Comparison of ENCODE assay signal across 1 cellular context in the genomic region with DNA sequence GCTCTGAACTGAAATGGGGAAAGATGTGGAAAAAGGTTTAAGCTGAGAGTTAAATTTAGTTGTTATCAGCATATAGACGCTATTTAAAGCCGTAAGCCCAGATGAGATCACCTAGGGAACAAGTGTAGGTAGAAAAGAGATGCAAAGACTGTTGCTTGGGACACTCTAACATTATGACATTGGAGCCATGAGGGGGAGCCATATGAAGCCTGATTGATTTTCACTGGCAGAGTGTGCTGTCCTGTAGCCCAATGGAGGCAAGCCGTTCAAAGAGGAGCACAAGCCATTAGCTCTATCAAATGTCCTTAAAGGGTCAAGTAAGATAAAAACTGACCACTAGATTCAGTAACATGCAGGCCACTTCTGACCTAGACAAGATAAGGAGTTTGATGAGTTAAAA.
TF ChIP-seq lines count a peak whose summit lies in the region.

No MANE protein-coding gene starts in this region.

TF ChIP-seq in H1, 55 proteins besides CTCF, POLR2A, EP300 and RAD21:
- TF ChIP-seq CTBP2 (IDR thresholded peaks at IDR 0.05; ENCODE audit: borderline replicate concordance, insufficient read depth, insufficient read length, low read length) (no peak), CBX8 (IDR thresholded peaks at IDR 0.05; ENCODE audit: borderline replicate concordance, low read depth, low read length) (no peak), KDM5A (IDR thresholded peaks at IDR 0.05; ENCODE audit: low read length) (no peak), SP4 (IDR thresholded peaks at IDR 0.05; ENCODE audit: low read length) (no peak), FOSL1 (IDR thresholded peaks at IDR 0.05; ENCODE audit: insufficient read depth, low read depth, low read length) (no peak), CHD1 (IDR thresholded peaks at IDR 0.05; ENCODE audit: low read depth, low read length) (no peak), CBX5 (IDR thresholded peaks at IDR 0.05; ENCODE audit: low read depth, low read length) (no peak), RBBP5 (IDR thresholded peaks at IDR 0.05; ENCODE audit: borderline replicate concordance, low read depth, low read length) (no peak), TBP (IDR thresholded peaks at IDR 0.05; ENCODE audit: low read depth, low read length) (no peak), HDAC6 (IDR thresholded peaks at IDR 0.05; ENCODE audit: low read depth, low read length) (no peak)
